27 cellular contexts compared by ENCODE assay signal in genomic region chr11:91860661-91861060, GRCh38.
A peak's percentile ranks its signal among the peaks of the same experiment; 100 is the strongest.
DNase-seq lines count a peak whose midpoint lies in the region; ATAC-seq and TF ChIP-seq lines count a peak whose summit lies in the region.
"Had no signal": no experiment of that assay in that cellular context is flagged by ENCODE, and none has a peak within 500 bp of the region (broad histone marks: within the 10 kb centered on the region; RNA-seq: fewer than 3 reads in every experiment).

No MANE protein-coding gene starts in this region.

- H3K27ac ChIP-seq in lower lobe of right lung, result no peak overlapping the region
- H3K27ac ChIP-seq: left lung, PC-9, right atrium auricular region, thoracic aorta, vagina had no signal

- no peak for ATAC-seq in lower lobe of right lung
- ATAC-seq: activated CD8-positive, alpha-beta T cell treated with anti-CD3 and anti-CD28 coated beads, Interleukin-2, amount 10 ng/mL, durations not matched to agents 7 days and 5 days; activated T-helper 17 cell treated with anti-CD3 and anti-CD28 coated beads, Interleukin-2, amount 50 U/mL, for 72 hours; HepG2; left lung; Right ventricle myocardium inferior had no signal

- DNase-seq in NCI-H82 (lab: John Stamatoyannopoulos, UW) (peak; percentile 17), NCI-H82 treated with DMSO at 0.1 percent for 48 hours (lab: John Stamatoyannopoulos, UW; ENCODE audit: unreplicated experiment) (no peak), M059J (ENCODE audit: low read depth) (peak; percentile 92), fibroblast of peridontal ligament (ENCODE audit: extremely low read depth) (peak; percentile 1), stromal cell of bone marrow (ENCODE audit: low read depth) (peak; percentile 13), SHP77 treated with DMSO at 0.1 percent for 48 hours (lab: John Stamatoyannopoulos, UW) (no peak), lower lobe of right lung (no peak)
- no peak for DNase-seq in stimulated activated CD4-positive, alpha-beta T cell treated with anti-CD3 and anti-CD28 coated beads, Interleukin-15, amount 100 ng/mL, for 24 hours
- DNase-seq: activated CD4-positive, alpha-beta T cell treated with anti-CD3 and anti-CD28 coated beads for 1 hour; activated CD8-positive, alpha-beta T cell treated with anti-CD3 and anti-CD28 coated beads, Interleukin-2, amount 10 ng/mL, durations not matched to agents 7 days and 5 days; amniotic stem cell; Calu3; HCEC 1CT; hypothalamus; Kasumi-1; left lung; MV-4-11; NCI-H2171; NCI-H510A; PC-9; small intestine had no signal

- intact Hi-C loops in lower lobe of right lung (cut with DNase I), result no loop called here

- no peaks in the 10 kb centered on the region for H3K27me3 ChIP-seq in lower lobe of right lung (ENCODE audit: low read depth)
- H3K27me3 ChIP-seq: left lung, right atrium auricular region, vagina had no signal

- no peaks in the 10 kb centered on the region for H3K36me3 ChIP-seq in lower lobe of right lung
- H3K36me3 ChIP-seq: left lung, right atrium auricular region, thoracic aorta, vagina had no signal

- no peaks in the 10 kb centered on the region for H3K4me1 ChIP-seq in lower lobe of right lung
- H3K4me1 ChIP-seq: right atrium auricular region had no signal

- TF ChIP-seq CTCF in lower lobe of right lung (IDR thresholded peaks at IDR 0.05), result no peak

- H3K4me3 ChIP-seq in lower lobe of right lung, result no peak overlapping the region
- H3K4me3 ChIP-seq: left lung, PC-9, right atrium auricular region, thoracic aorta, vagina had no signal

- no peaks in the 10 kb centered on the region for H3K9me3 ChIP-seq in lower lobe of right lung
- H3K9me3 ChIP-seq: left lung, right atrium auricular region, thoracic aorta, vagina had no signal

Comparison
In these comparisons a context has a peak if more than half of its experiments do, and no peak if none do; other contexts are left out.
1. DNase-seq: peak in NCI-H82 (single experiment), M059J (single experiment), fibroblast of peridontal ligament (single experiment) and stromal cell of bone marrow (single experiment); none in NCI-H82 treated with DMSO at 0.1 percent for 48 hours (single experiment), SHP77 treated with DMSO at 0.1 percent for 48 hours (single experiment), lower lobe of right lung (single experiment) and stimulated activated CD4-positive, alpha-beta T cell treated with anti-CD3 and anti-CD28 coated beads, Interleukin-15, amount 100 ng/mL, for 24 hours (single experiment).